25 cellular contexts compared by ENCODE assay signal in genomic region chrX:132532955-132533354, GRCh38. TPM values are rescaled to one million over a fixed set of nuclear protein-coding genes. Genes with fewer than 3 reads are reported as not detected.
DNase-seq lines count a peak whose midpoint lies in the region; ATAC-seq, FAIRE-seq and TF ChIP-seq lines count a peak whose summit lies in the region.
"Had no signal": no experiment of that assay in that cellular context is flagged by ENCODE, and none has a peak within 500 bp of the region (broad histone marks: within the 10 kb centered on the region; RNA-seq: fewer than 3 reads in every experiment).

No MANE protein-coding gene starts in this region.

- peak overlapping the region; percentile 49 for H3K4me2 ChIP-seq in HepG2 (ENCODE audit: low read depth, low read length)

- TF ChIP-seq POLR2A in HepG2 (IDR thresholded peaks at IDR 0.05; ENCODE audit: insufficient read depth in 1 of 2, low read depth in 2 of 2, low read length in 2 of 2) = no peak

- no TSS peak for BruUV-seq in HepG2 (replicated peaks; lab: Mats Ljungman, UMichigan)

- no peak overlapping the region for H2AFZ ChIP-seq in HepG2 (ENCODE audit: low read length)
- H2AFZ ChIP-seq: parathyroid adenoma had no signal

- H4K20me1 ChIP-seq in HepG2 (ENCODE audit: insufficient read depth, low read length) = no peaks in the 10 kb centered on the region

- ATAC-seq in HepG2 = peak; percentile 79
- ATAC-seq: activated CD4-positive, alpha-beta T cell treated with anti-CD3 and anti-CD28 coated beads for 36 hours; activated CD8-positive, alpha-beta memory T cell treated with anti-CD3 and anti-CD28 coated beads, Interleukin-2, amount 10 ng/mL, durations not matched to agents 7 days and 5 days; HCT116; naive thymus-derived CD8-positive, alpha-beta T cell had no signal

- no peak for TF ChIP-seq RAD21 in HepG2 (CRISPR knock-in tag; IDR thresholded peaks at IDR 0.05)

- H3K36me3 ChIP-seq in bronchial epithelial cell (ENCODE audit: control insufficient read depth, insufficient read depth, low read length) = no peaks in the 10 kb centered on the region
- H3K36me3 ChIP-seq in HepG2 (replicated peaks in 1 of 2; ENCODE audit: control insufficient read depth in 1 of 2, insufficient read depth in 2 of 2, low read length in 2 of 2) = no peaks in the 10 kb centered on the region
- no peaks in the 10 kb centered on the region for H3K36me3 ChIP-seq in H7 (replicated peaks; ENCODE audit: control insufficient read depth, insufficient read depth, low read length)
- H3K36me3 ChIP-seq: esophagus muscularis mucosa, transverse colon had no signal

- H3K4me1 ChIP-seq in HepG2 (ENCODE audit: insufficient read depth, low read length) = peaks cover 37% of the 10 kb centered on the region
- H3K4me1 ChIP-seq: esophagus muscularis mucosa, parathyroid adenoma, transverse colon had no signal

- POLR2A ChIA-PET in HepG2 (lab: Yijun Ruan, JAX) = interaction anchor here (1.0 to 1.6 kb wide), 5 partner anchors 10 to 57 kb away, joined by 3 to 5 read pairs (median 4); no protein-coding TSS in a partner anchor

- peak overlapping the region; percentile 58 for H3K27ac ChIP-seq in HepG2 (ENCODE audit: extremely low read length, insufficient read depth, low read length)
- H3K27ac ChIP-seq: esophagus muscularis mucosa, parathyroid adenoma, transverse colon had no signal

- intact Hi-C loops in HepG2 (cut with micrococcal nuclease; ENCODE audit: unreplicated experiment) = loop anchor here (1.0 kb wide), 1 partner anchor 57 kb away; no protein-coding TSS in a partner anchor

- H3K27me3 ChIP-seq in bronchial epithelial cell (ENCODE audit: control insufficient read depth, insufficient read depth, low read length) = no peaks in the 10 kb centered on the region
- no peaks in the 10 kb centered on the region for H3K27me3 ChIP-seq in HepG2 (ENCODE audit: control insufficient read depth in 1 of 2, insufficient read depth in 2 of 2, low read length in 2 of 2)
- no peaks in the 10 kb centered on the region for H3K27me3 ChIP-seq in H7 (ENCODE audit: control insufficient read depth, insufficient read depth, low read length)
- H3K27me3 ChIP-seq: esophagus muscularis mucosa, transverse colon had no signal

- no peak for FAIRE-seq in bronchial epithelial cell (lab: Jason Lieb, UNC)
- FAIRE-seq in HepG2 (lab: Jason Lieb, UNC) = peak; percentile 76
- FAIRE-seq: islet of Langerhans had no signal

- in situ Hi-C loops in HepG2 (cut with HindIII; ENCODE audit: extremely low pct_ligation_motif_present, low pct_unique_long_range_greater_than_20kb) = no loop called here

- H3K36me3 Mint-ChIP-seq in immature natural killer cell = no peaks in the 10 kb centered on the region
- H3K36me3 Mint-ChIP-seq: CD8-positive, alpha-beta memory T cell; memory B cell; naive thymus-derived CD8-positive, alpha-beta T cell had no signal

- TF ChIP-seq CTCF in bronchial epithelial cell (IDR thresholded peaks at IDR 0.05; ENCODE audit: insufficient read depth, low read length, severe bottlenecking) = no peak
- TF ChIP-seq CTCF in HepG2 (CRISPR knock-in tag; IDR thresholded peaks at IDR 0.05) = no peak

- CTCF ChIA-PET in HepG2 (lab: Yijun Ruan, JAX; ENCODE audit: low intra/inter-chr PET ratio, low total read pairs) = no interaction called here

- no peak overlapping the region for H3K4me3 ChIP-seq in bronchial epithelial cell (ENCODE audit: low read depth, low read length)
- peak overlapping the region in 1 of 3 experiments; percentile 23; a peak in 1 of 6 replicates for H3K4me3 ChIP-seq in HepG2 (replicated peaks in 1 of 3; ENCODE audit: insufficient read depth in 1 of 3, low read depth in 2 of 3, low read length in 3 of 3)
- H3K4me3 ChIP-seq in H7 (ENCODE audit: insufficient read depth, low read depth, low read length) = no peak overlapping the region
- H3K4me3 ChIP-seq: esophagus muscularis mucosa, transverse colon had no signal

- no peaks in the 10 kb centered on the region for H3K79me2 ChIP-seq in HepG2 (ENCODE audit: insufficient read depth, low read length)
- H3K79me2 ChIP-seq: parathyroid adenoma had no signal

- peaks cover 0 to 12% (median 5%) of the 10 kb centered on the region in 3 donors for H3K27me3 Mint-ChIP-seq in immature natural killer cell (ENCODE audit: low read depth in 3 of 3)
- H3K27me3 Mint-ChIP-seq: stimulated activated naive CD8-positive, alpha-beta T cell treated with anti-CD3 and anti-CD28 coated beads, Interleukin-15, Interleukin-2, amounts not matched to agents 100 ng/mL and 50 ng/mL, for 24 hours had no signal

- H3K9ac ChIP-seq in HepG2 (ENCODE audit: insufficient read depth, low read depth, low read length) = no peak overlapping the region
- H3K9ac ChIP-seq: parathyroid adenoma had no signal

- peak; percentile 1 for DNase-seq in EL
- peak; percentile 13 for DNase-seq in M059J (ENCODE audit: low read depth)
- DNase-seq in bronchial epithelial cell (ENCODE audit: low read depth) = peak; percentile 25
- DNase-seq in HepG2 (ENCODE audit: low spot score) = peak; percentile 87
- DNase-seq in RPMI8226 = no peak
- DNase-seq in activated CD4-positive, alpha-beta T cell treated with anti-CD3 and anti-CD28 coated beads, Interleukin-2, amount 50 U/mL, for 4 hours = no peak
- no peak for DNase-seq in H7
- DNase-seq in immature natural killer cell = no peak
- DNase-seq: activated CD4-positive, alpha-beta T cell treated with anti-CD3 and anti-CD28 coated beads for 36 hours; activated CD8-positive, alpha-beta memory T cell treated with anti-CD3 and anti-CD28 coated beads, Interleukin-2, amount 10 ng/mL, durations not matched to agents 7 days and 5 days; CD8-positive, alpha-beta memory T cell; KBM-7; naive thymus-derived CD8-positive, alpha-beta T cell; NCI-H1048; NCI-H2029; NCI-H446; stimulated activated CD4-positive, alpha-beta T cell treated with anti-CD3 and anti-CD28 coated beads, Interleukin-2, amount 100 ng/mL, for 24 hours; transverse colon had no signal

- no peak overlapping the region for H3K4me3 Mint-ChIP-seq in immature natural killer cell
- H3K4me3 Mint-ChIP-seq: activated CD4-positive, alpha-beta T cell treated with anti-CD3 and anti-CD28 coated beads for 36 hours; activated CD8-positive, alpha-beta memory T cell treated with anti-CD3 and anti-CD28 coated beads, Interleukin-2, amount 10 ng/mL, durations not matched to agents 7 days and 5 days; CD8-positive, alpha-beta memory T cell; central memory CD8-positive, alpha-beta T cell; memory B cell; naive thymus-derived CD8-positive, alpha-beta T cell; stimulated activated naive CD8-positive, alpha-beta T cell treated with anti-CD3 and anti-CD28 coated beads, Interleukin-15, Interleukin-2, amounts not matched to agents 100 ng/mL and 50 ng/mL, for 24 hours had no signal

- H3K4me1 Mint-ChIP-seq in immature natural killer cell = peaks cover 0 to 5% of the 10 kb centered on the region in 2 donors
- H3K4me1 Mint-ChIP-seq: activated CD4-positive, alpha-beta T cell treated with anti-CD3 and anti-CD28 coated beads for 36 hours; CD8-positive, alpha-beta memory T cell; central memory CD8-positive, alpha-beta T cell had no signal

- H3K9me3 Mint-ChIP-seq in immature natural killer cell = no peaks in the 10 kb centered on the region
- H3K9me3 Mint-ChIP-seq: CD8-positive, alpha-beta memory T cell; central memory CD8-positive, alpha-beta T cell; memory B cell; naive thymus-derived CD8-positive, alpha-beta T cell; stimulated activated naive CD8-positive, alpha-beta T cell treated with anti-CD3 and anti-CD28 coated beads, Interleukin-15, Interleukin-2, amounts not matched to agents 100 ng/mL and 50 ng/mL, for 24 hours had no signal

- TF ChIP-seq EP300 in HepG2 (IDR thresholded peaks at IDR 0.05; ENCODE audit: low read depth in 2 of 2, low read length in 2 of 2) = peak in 1 of 2 experiments; percentile 76; a peak in 2 of 4 replicates
- TF ChIP-seq EP300 in HepG2 (CRISPR knock-in tag; IDR thresholded peaks at IDR 0.05; ENCODE audit: borderline replicate concordance) = peak; percentile 30; the same call in 1 of the 2 replicates

- H3K9me3 ChIP-seq in HepG2 (ENCODE audit: low read length) = no peaks in the 10 kb centered on the region
- H3K9me3 ChIP-seq: esophagus muscularis mucosa, transverse colon had no signal

- WGBS in HepG2 (ENCODE audit: low lambda C conversion rate) = 0% methylated on average over 1 of the region's 1 CpG

- H3K27ac Mint-ChIP-seq in immature natural killer cell = no peak overlapping the region
- H3K27ac Mint-ChIP-seq: activated CD4-positive, alpha-beta T cell treated with anti-CD3 and anti-CD28 coated beads for 36 hours; activated CD8-positive, alpha-beta memory T cell treated with anti-CD3 and anti-CD28 coated beads, Interleukin-2, amount 10 ng/mL, durations not matched to agents 7 days and 5 days; memory B cell; naive thymus-derived CD8-positive, alpha-beta T cell; stimulated activated naive CD8-positive, alpha-beta T cell treated with anti-CD3 and anti-CD28 coated beads, Interleukin-15, Interleukin-2, amounts not matched to agents 100 ng/mL and 50 ng/mL, for 24 hours had no signal

TF ChIP-seq in HepG2, 621 proteins besides CTCF, POLR2A, EP300 and RAD21 (continues in another document):
- no peak for TF ChIP-seq CEBPG (CRISPR knock-in tag; IDR thresholded peaks at IDR 0.05)

RNA-seq across cellular contexts. Expression of gene MBNL3, which starts 44.1 kb away (rescaled TPM):
- 3.0 and 4.7 TPM in 2 replicates for total RNA-seq in M059J (2014; rRNA removed; shearing (Covaris generic))
- total RNA-seq in bronchial epithelial cell = 3.7 and 4.7 TPM in 2 replicates
- total RNA-seq in HepG2 (2016; rRNA removed; fragmentation: Illumina TruSeq; extraction: Trizol) = 155 and 367 TPM in 2 replicates
- total RNA-seq in HepG2 (2016; cell fraction: cytosol; rRNA removed; fragmentation: Illumina TruSeq; extraction: Trizol; ENCODE audit: low read depth) = 13.3 and 14.6 TPM in 2 replicates
- 151 and 343 TPM in 2 replicates for total RNA-seq in HepG2 (2016; cell fraction: insoluble cytoplasmic fraction; rRNA removed; fragmentation: Illumina TruSeq; extraction: Trizol)
- 51.3 and 60.6 TPM in 2 replicates for total RNA-seq in HepG2 (2016; cell fraction: membrane; rRNA removed; fragmentation: Illumina TruSeq; extraction: Trizol)
- 147 and 156 TPM in 2 replicates for total RNA-seq in HepG2 (2016; cell fraction: nucleus; rRNA removed; fragmentation: Illumina TruSeq; extraction: Trizol)
- 184 and 257 TPM in 2 replicates for polyA plus RNA-seq in HepG2 (2011; rRNA removed)
- 176 and 180 TPM in 2 replicates for polyA plus RNA-seq in HepG2 (2011; cell fraction: cytosol; rRNA removed)
- 79.2 and 90.5 TPM in 2 replicates for polyA plus RNA-seq in HepG2 (2011; cell fraction: nucleus; rRNA removed)
- 89.3 and 124 TPM in 2 replicates for polyA plus RNA-seq in HepG2 (2012)
- polyA plus RNA-seq in HepG2 (2016; cell fraction: cytosol; fragmentation: Illumina TruSeq; extraction: Trizol; ENCODE audit: low read depth) = 13.4 and 13.7 TPM in 2 replicates
- polyA plus RNA-seq in HepG2 (2016; cell fraction: insoluble cytoplasmic fraction; fragmentation: Illumina TruSeq; extraction: Trizol; ENCODE audit: low read depth) = 152 and 158 TPM in 2 replicates
- polyA plus RNA-seq in HepG2 (2016; cell fraction: membrane; fragmentation: Illumina TruSeq; extraction: Trizol; ENCODE audit: low read depth) = 28.6 and 30.8 TPM in 2 replicates
- 118 and 129 TPM in 2 replicates for polyA plus RNA-seq in HepG2 (2016; cell fraction: nucleus; fragmentation: Illumina TruSeq; extraction: Trizol; ENCODE audit: insufficient read depth, low read depth)
- polyA minus RNA-seq in HepG2 (2011; rRNA and poly(A)+ RNA removed; ENCODE audit: low replicate concordance) = 456 and 893 TPM in 2 replicates
- polyA minus RNA-seq in HepG2 (2011; cell fraction: cytosol; rRNA and poly(A)+ RNA removed) = 213 and 216 TPM in 2 replicates
- polyA minus RNA-seq in HepG2 (2011; cell fraction: nucleus; rRNA and poly(A)+ RNA removed) = 149 and 164 TPM in 2 replicates
- 2.5 and 5.1 TPM in 2 replicates for total RNA-seq in H7 (2014; rRNA removed; shearing (Covaris generic))
- polyA plus RNA-seq in immature natural killer cell = 10 to 100 TPM; 47.5 to 75.3 (median 73.9) TPM

Comparison
In these comparisons a context has a peak if more than half of its experiments do, and no peak if none do; other contexts are left out.
1. DNase-seq: peak in EL (single experiment), M059J (single experiment), bronchial epithelial cell (single experiment) and HepG2 (single experiment); none in RPMI8226 (single experiment), activated CD4-positive, alpha-beta T cell treated with anti-CD3 and anti-CD28 coated beads, Interleukin-2, amount 50 U/mL, for 4 hours (0 of 2), H7 (single experiment) and immature natural killer cell (0 of 3).